ENCODE assay signal across 8 cellular contexts in the genomic region with DNA sequence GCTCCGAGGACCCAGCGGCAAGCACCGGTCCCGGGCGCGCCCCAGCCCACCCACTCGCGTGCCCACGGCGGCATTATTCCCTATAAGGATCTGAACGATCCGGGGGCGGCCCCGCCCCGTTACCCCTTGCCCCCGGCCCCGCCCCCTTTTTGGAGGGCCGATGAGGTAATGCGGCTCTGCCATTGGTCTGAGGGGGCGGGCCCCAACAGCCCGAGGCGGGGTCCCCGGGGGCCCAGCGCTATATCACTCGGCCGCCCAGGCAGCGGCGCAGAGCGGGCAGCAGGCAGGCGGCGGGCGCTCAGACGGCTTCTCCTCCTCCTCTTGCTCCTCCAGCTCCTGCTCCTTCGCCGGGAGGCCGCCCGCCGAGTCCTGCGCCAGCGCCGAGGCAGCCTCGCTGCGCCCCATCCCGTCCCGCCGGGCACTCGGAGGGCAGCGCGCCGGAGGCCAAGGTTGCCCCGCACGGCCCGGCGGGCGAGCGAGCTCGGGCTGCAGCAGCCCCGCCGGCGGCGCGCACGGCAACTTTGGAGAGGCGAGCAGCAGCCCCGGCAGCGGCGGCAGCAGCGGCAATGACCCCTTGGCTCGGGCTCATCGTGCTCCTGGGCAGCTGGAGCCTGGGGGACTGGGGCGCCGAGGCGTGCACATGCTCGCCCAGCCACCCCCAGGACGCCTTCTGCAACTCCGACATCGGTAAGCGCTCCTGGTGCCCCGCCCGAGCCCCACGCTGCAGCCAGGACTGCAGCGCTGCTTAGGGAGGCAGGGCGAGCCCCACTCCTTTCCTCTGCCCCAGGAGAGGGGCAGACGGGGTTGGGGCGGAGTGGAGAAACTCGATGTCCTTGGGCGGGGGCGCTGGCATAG. TPM values are rescaled to one million over a fixed set of nuclear protein-coding genes. Genes with fewer than 3 reads are reported as not detected.
DNase-seq lines count a peak whose midpoint lies in the region; ATAC-seq and TF ChIP-seq lines count a peak whose summit lies in the region.

TSS of gene TIMP3 (plus strand) at position 270 of the 855 bp plus-strand sequence. CDS start at position 567, 297 bp downstream.

- peak within 1 kb of the TSS; percentile 74 for H3K4me3 Mint-ChIP-seq in Caco-2 (ENCODE audit: unreplicated experiment)

- no peak for TF ChIP-seq CTCF in Caco-2 (IDR thresholded peaks at IDR 0.05; ENCODE audit: insufficient read depth in 1 of 2, low read depth in 1 of 2, low read length in 1 of 2, severe bottlenecking in 1 of 2, unreplicated experiment in 1 of 2)
- TF ChIP-seq CTCF in colonic mucosa (IDR thresholded peaks at IDR 0.05): no peak
- TF ChIP-seq CTCF in spleen (IDR thresholded peaks at IDR 0.05 in 8 of 11, conservative IDR thresholded peaks at IDR 0.05 in 3 of 11): peak in 1 of 11 experiments; percentile 7

- H3K9me3 ChIP-seq in Caco-2 (no peaks in the 10 kb centered on the region), colonic mucosa (no peaks in the 10 kb centered on the region), spleen (no peaks in the 10 kb centered on the region)

- POLR2A ChIA-PET in Caco-2 (lab: Charles Lee): interaction anchor here (0.6 to 1.5 kb wide), 5 partner anchors 9 to 326 kb away, joined by 3 to 9 read pairs (median 5); no protein-coding TSS in a partner anchor

- H3K36me3 Mint-ChIP-seq in Caco-2 (ENCODE audit: insufficient read depth, unreplicated experiment): peaks cover 35% of the 10 kb centered on the region

- TF ChIP-seq POLR2A in spleen (IDR thresholded peaks at IDR 0.05): peak; percentile 44 to 97 (median 72)

- 0 to 2% (median 1%) methylated on average over 11 to 88 of the region's 88 CpGs for WGBS in spleen, 5 donors

- H3K9me3 Mint-ChIP-seq in Caco-2 (ENCODE audit: unreplicated experiment): no peaks in the 10 kb centered on the region

- H3K36me3 ChIP-seq in Caco-2 (ENCODE audit: control insufficient read depth, insufficient read depth, low read length) (no peaks in the 10 kb centered on the region), colonic mucosa (no peaks in the 10 kb centered on the region), spleen (no peaks in the 10 kb centered on the region)

- intact Hi-C loops in Caco-2 (cut with micrococcal nuclease; ENCODE audit: unreplicated experiment): loop anchor here (1.0 kb wide), 3 partner anchors 21 to 141 kb away; no protein-coding TSS in a partner anchor
- intact Hi-C loops in colonic mucosa (cut with DNase I): no loop called here
- intact Hi-C loops in spleen (cut with DNase I; ENCODE audit: low total_unique reads): loop anchor here (10.0 kb wide), 1 partner anchor 193 kb away; no protein-coding TSS in a partner anchor

- H3K4me3 ChIP-seq in Caco-2 (ENCODE audit: low read depth, low read length) (peak within 1 kb of the TSS; percentile 94), colonic mucosa (peak within 1 kb of the TSS; percentile 43), spleen (peak within 1 kb of the TSS; percentile 52 to 92 (median 67))

- no TSS peak for BruUV-seq in Caco-2 (replicated peaks; lab: Mats Ljungman, UMichigan)

- no peaks in the 10 kb centered on the region for H3K27me3 Mint-ChIP-seq in Caco-2 (ENCODE audit: insufficient read depth, unreplicated experiment)

- H3K27me3 ChIP-seq in Caco-2 (replicated peaks; ENCODE audit: control insufficient read depth, insufficient read depth, low read length): no peaks in the 10 kb centered on the region
- peaks cover 14% of the 10 kb centered on the region for H3K27me3 ChIP-seq in colonic mucosa
- peaks cover 0 to 78% (median 13%) of the 10 kb centered on the region in 7 donors for H3K27me3 ChIP-seq in spleen (replicated peaks in 1 of 7)

- peak within 1 kb of the TSS; percentile 16 for H3K27ac Mint-ChIP-seq in Caco-2 (ENCODE audit: unreplicated experiment)

- H3K9ac ChIP-seq in colonic mucosa (ENCODE audit: low read depth in 2 of 2, low read length in 2 of 2): peak within 1 kb of the TSS; percentile 66 to 68

- CTCF ChIA-PET in Caco-2 (lab: Charles Lee): no interaction called here

- H3K27ac ChIP-seq in colonic mucosa: peak within 1 kb of the TSS; percentile 40
- peak within 1 kb of the TSS; percentile 27 to 90 (median 82) for H3K27ac ChIP-seq in spleen

- no peak for ATAC-seq in GM21381 (IDR thresholded peaks at IDR 0.05; ENCODE audit: unreplicated experiment)

- DNase-seq in Caco-2 (peak; percentile 86 to 94), NCI-H524 treated with DMSO at 0.1 percent for 48 hours (lab: John Stamatoyannopoulos, UW) (peak; percentile 14), colonic mucosa (peak; percentile 69), kidney tubule cell (ENCODE audit: low spot score) (peak; percentile 55), spleen (peak; percentile 86), NCI-H2081 (lab: John Stamatoyannopoulos, UW) (no peak), RPMI8226 (no peak)

- peaks cover 19% of the 10 kb centered on the region for H3K4me1 Mint-ChIP-seq in Caco-2 (ENCODE audit: low read depth, unreplicated experiment)

- H3K4me1 ChIP-seq in Caco-2 (peaks cover 16% of the 10 kb centered on the region), colonic mucosa (no peaks in the 10 kb centered on the region), spleen (peaks cover 0 to 45% (median 17%) of the 10 kb centered on the region in 6 donors)

RNA-seq across cellular contexts. Expression of gene TIMP3, which starts in this region (rescaled TPM):
- 72.8 and 86.4 TPM in 2 replicates for total RNA-seq in Caco-2 (2022)
- 10 to 100 TPM; 13.3 to 33.6 TPM for total RNA-seq in colonic mucosa
- 100 to 1,000 TPM; 171 to 689 (median 516) TPM for total RNA-seq in spleen
- polyA plus RNA-seq in spleen: 100 to 1,000 TPM in 1 of 3 donors, 10 to 100 TPM in 2; 19.7 to 104 (median 48.1) TPM

Comparison
In these comparisons a context has a peak if more than half of its experiments do, and no peak if none do; other contexts are left out.
1. DNase-seq: peak in Caco-2 (2 of 2), NCI-H524 treated with DMSO at 0.1 percent for 48 hours (single experiment), colonic mucosa (single experiment), kidney tubule cell (single experiment) and spleen (single experiment); none in NCI-H2081 (0 of 2) and RPMI8226 (single experiment).
2. H3K4me3 ChIP-seq: peak in every context shown above with its lines; median percentile 94 in Caco-2; 67 in spleen; 43 in colonic mucosa.